ENCODE assay signal across 8 cellular contexts in genomic region chr10:102743588-102744373, GRCh38. TPM values are rescaled to one million over a fixed set of nuclear protein-coding genes. Genes with fewer than 3 reads are reported as not detected.
DNase-seq lines count a peak whose midpoint lies in the region; ATAC-seq and TF ChIP-seq lines count a peak whose summit lies in the region.

WBP1L (plus strand) TSS chr10:102743948; CDS start chr10:102744054, 106 bp downstream.

- TF ChIP-seq POLR2A in prostate gland (IDR thresholded peaks at IDR 0.05) = peak; percentile 92

- TF ChIP-seq CTCF in prostate gland (IDR thresholded peaks at IDR 0.05) = no peak

- intact Hi-C loops in left ventricle myocardium superior (cut with micrococcal nuclease) = loop anchor here (10.0 kb wide), 1 partner anchor 51 kb away; no protein-coding TSS in a partner anchor
- intact Hi-C loops in prostate gland (cut with DNase I) = loop anchor here (2.0 to 5.0 kb wide), 2 partner anchors 29 to 59 kb away; partner anchors contain the start of genes ARL3 and SFXN2

- H3K27me3 ChIP-seq in prostate gland (replicated peaks; ENCODE audit: insufficient read depth) = no peaks in the 10 kb centered on the region

- H3K4me3 ChIP-seq in prostate gland (peak within 1 kb of the TSS; percentile 74 to 95), urinary bladder (ENCODE audit: low read depth, low read length) (peak within 1 kb of the TSS; percentile 80)

- no peaks in the 10 kb centered on the region for H3K4me1 ChIP-seq in prostate gland (replicated peaks)
- H3K4me1 ChIP-seq in urinary bladder (ENCODE audit: insufficient read depth) = peaks cover 2% of the 10 kb centered on the region

- H3K27ac ChIP-seq in angular gyrus (ENCODE audit: low read depth, low read length) (peak within 1 kb of the TSS; percentile 67), prostate gland (peak within 1 kb of the TSS; percentile 79 to 90), urinary bladder (ENCODE audit: low read depth) (peak within 1 kb of the TSS; percentile 77)

- under 1% methylated on average over 37 of the region's 37 CpGs for WGBS in prostate gland
- under 1% methylated on average over 37 of the region's 37 CpGs for WGBS in urinary bladder

- DNase-seq in NCI-H187 (lab: John Stamatoyannopoulos, UW) (peak; percentile 93 to 97), T-helper 2 cell (peak; percentile 76 to 99 (median 92)), left ventricle myocardium superior (peak; percentile 96), prostate gland (ENCODE audit: low spot score) (peak; percentile 99)

- H3K9me3 ChIP-seq in prostate gland = no peaks in the 10 kb centered on the region

- H3K36me3 ChIP-seq in prostate gland (no peaks in the 10 kb centered on the region), urinary bladder (ENCODE audit: insufficient read depth) (no peaks in the 10 kb centered on the region)

- ATAC-seq in GM18498 (IDR thresholded peaks at IDR 0.05; ENCODE audit: unreplicated experiment) = peak; percentile 97
- ATAC-seq in HG02938 (IDR thresholded peaks at IDR 0.05; ENCODE audit: unreplicated experiment) = peak; percentile 99
- ATAC-seq in left ventricle myocardium superior = peak; percentile 98

RNA-seq across cellular contexts. Expression of gene WBP1L, which starts in this region (rescaled TPM):
- total RNA-seq in left ventricle myocardium superior (22.4 TPM), prostate gland (100 to 1,000 TPM; 136 to 168 TPM), urinary bladder (30.1 TPM)
- polyA plus RNA-seq in urinary bladder = 42.6 TPM

Comparison
In these comparisons a context has a peak if more than half of its experiments do, and no peak if none do; other contexts are left out.
1. Peak in every context shown above with its lines: DNase-seq, ATAC-seq, H3K4me3 ChIP-seq and H3K27ac ChIP-seq.